In genomic region chr22:29380032-29380781, GRCh38 we compare ENCODE assay signal across 15 cellular contexts. TPM values are rescaled to one million over a fixed set of nuclear protein-coding genes. Genes with fewer than 3 reads are reported as not detected.
DNase-seq lines count a peak whose midpoint lies in the region; ATAC-seq and TF ChIP-seq lines count a peak whose summit lies in the region.
"Had no signal": no experiment of that assay in that cellular context is flagged by ENCODE, and none has a peak within 500 bp of the region (broad histone marks: within the 10 kb centered on the region; RNA-seq: fewer than 3 reads in every experiment).

No MANE protein-coding gene starts in this region.

- no peaks in the 10 kb centered on the region for H3K9me2 ChIP-seq in GM23248 (ENCODE audit: insufficient read depth)

- intact Hi-C loops in mucosa of descending colon (cut with DNase I, micrococcal nuclease) (no loop called here), colonic mucosa (cut with DNase I) (no loop called here)

- no peak overlapping the region for H2AFZ ChIP-seq in GM23248

- no peak overlapping the region for H3K4me3 Mint-ChIP-seq in brain

- H3K9me3 ChIP-seq in GM23248 (ENCODE audit: low read depth) = no peaks in the 10 kb centered on the region
- no peaks in the 10 kb centered on the region for H3K9me3 ChIP-seq in mucosa of descending colon
- no peaks in the 10 kb centered on the region for H3K9me3 ChIP-seq in colonic mucosa
- H3K9me3 ChIP-seq: adrenal gland, stomach had no signal

- ATAC-seq in HG02610 (IDR thresholded peaks at IDR 0.05; ENCODE audit: unreplicated experiment) (no peak), mucosa of descending colon (no peak)
- ATAC-seq: HCT116, Right ventricle myocardium inferior had no signal

- peaks cover 59% of the 10 kb centered on the region for H3K79me2 ChIP-seq in GM23248 (ENCODE audit: insufficient read depth)

- H3K4me1 ChIP-seq in GM23248 (ENCODE audit: insufficient read depth) = no peaks in the 10 kb centered on the region
- H3K4me1 ChIP-seq in mucosa of descending colon (ENCODE audit: low read depth) = peaks cover 28% of the 10 kb centered on the region
- H3K4me1 ChIP-seq in colonic mucosa = peaks cover 20% of the 10 kb centered on the region

- in situ Hi-C loops in GM23248 (cut with MboI) = loop anchor here (25.0 kb wide), 1 partner anchor 707 kb away; the partner anchor contains the start of gene HORMAD2

- H3K4me3 ChIP-seq in AG10803 (ENCODE audit: low read length) (no peak overlapping the region), GM23248 (no peak overlapping the region), mucosa of descending colon (no peak overlapping the region), colonic mucosa (no peak overlapping the region)
- H3K4me3 ChIP-seq: adrenal gland, stomach had no signal

- TF ChIP-seq CTCF in AG10803 (conservative IDR thresholded peaks at IDR 0.05; ENCODE audit: low read length) (no peak), brain (conservative IDR thresholded peaks at IDR 0.05) (no peak), mucosa of descending colon (IDR thresholded peaks at IDR 0.05) (no peak), colonic mucosa (IDR thresholded peaks at IDR 0.05) (no peak)

- H3K27me3 Mint-ChIP-seq in brain = no peaks in the 10 kb centered on the region

- peak; percentile 6 for DNase-seq in AG10803 (ENCODE audit: low read depth)
- DNase-seq in GM23248 = peak; percentile 58
- peak; percentile 50 to 90 for DNase-seq in lung microvascular endothelial cell (ENCODE audit: low read depth in 2 of 2)
- DNase-seq in mucosa of descending colon = no peak
- DNase-seq in colonic mucosa = no peak
- no peak for DNase-seq in OCI-M2 (lab: John Stamatoyannopoulos, UW; ENCODE audit: unreplicated experiment)
- DNase-seq: stimulated activated CD4-positive, alpha-beta T cell treated with anti-CD3 and anti-CD28 coated beads, Interleukin-1b, Interleukin-23, amount 100 ng/mL, for 48 hours; stomach had no signal

- 93% methylated on average over 6 of the region's 6 CpGs for WGBS in GM23248 (ENCODE audit: low coverage in 1 of 2, low lambda C conversion rate in 2 of 2, missing lambda C conversion rate in 2 of 2), 2 experiments

- no peaks in the 10 kb centered on the region for H3F3A ChIP-seq in GM23248 (ENCODE audit: insufficient read depth)

- H3K9me3 Mint-ChIP-seq in brain = no peaks in the 10 kb centered on the region

- no peak overlapping the region for H3K9ac ChIP-seq in GM23248
- H3K9ac ChIP-seq in colonic mucosa (ENCODE audit: low read depth in 2 of 2, low read length in 2 of 2) = no peak overlapping the region

- H3K27me3 ChIP-seq in GM23248 (replicated peaks; ENCODE audit: insufficient read depth) = no peaks in the 10 kb centered on the region
- no peaks in the 10 kb centered on the region for H3K27me3 ChIP-seq in colonic mucosa
- H3K27me3 ChIP-seq: adrenal gland, stomach had no signal

- H3K27ac ChIP-seq in GM23248 (no peak overlapping the region), colonic mucosa (no peak overlapping the region)

- peaks cover 4% of the 10 kb centered on the region for H3K4me1 Mint-ChIP-seq in brain

- H3K27ac Mint-ChIP-seq in brain = peak overlapping the region in 4 of 5 experiments; percentile 2 to 17 (median 7)

- no peak overlapping the region for H3K4me2 ChIP-seq in GM23248 (ENCODE audit: unreplicated experiment)

- no peaks in the 10 kb centered on the region for H3K36me3 ChIP-seq in GM23248 (ENCODE audit: low read depth)
- no peaks in the 10 kb centered on the region for H3K36me3 ChIP-seq in mucosa of descending colon (ENCODE audit: low read depth)
- no peaks in the 10 kb centered on the region for H3K36me3 ChIP-seq in colonic mucosa

- H4K20me1 ChIP-seq in GM23248 (ENCODE audit: insufficient read depth) = no peaks in the 10 kb centered on the region

- peaks cover 27% of the 10 kb centered on the region for H3K36me3 Mint-ChIP-seq in brain

RNA-seq across cellular contexts. Expression of gene AP1B1, which starts 8.2 kb away (rescaled TPM):
- 45.7 and 49.8 TPM in 2 replicates for total RNA-seq in GM23248 (2014; rRNA removed; shearing (Covaris generic))
- polyA plus RNA-seq in GM23248 (2016; fragmentation: Nextera tagmentation; extraction: Ambion mirVana) (41.7 and 43.4 TPM in 2 replicates), brain (ENCODE audit: insufficient read depth, low read depth, low replicate concordance) (92.7 TPM)
- total RNA-seq in lung microvascular endothelial cell (102 and 119 TPM in 2 replicates), mucosa of descending colon (100 to 1,000 TPM in 1 of 3 donors, 10 to 100 TPM in 2; 74.4 to 105 (median 88.8) TPM), colonic mucosa (100 to 1,000 TPM in 1 of 2 donors, 10 to 100 TPM in 1; 90.4 to 120 TPM)

RNA-seq across cellular contexts. Expression of gene RFPL1, which starts 58.2 kb away (rescaled TPM):
- not detected in 2 replicates for total RNA-seq in GM23248 (2014; rRNA removed; shearing (Covaris generic))
- polyA plus RNA-seq in GM23248 (2016; fragmentation: Nextera tagmentation; extraction: Ambion mirVana) (0.13 TPM in 1 of 2 replicates, not detected in the other), brain (ENCODE audit: insufficient read depth, low read depth, low replicate concordance) (not detected)
- total RNA-seq in lung microvascular endothelial cell (not detected in 2 replicates), mucosa of descending colon (not detected), colonic mucosa (not detected)
- total RNA-seq: adrenal gland, epithelial cell of proximal tubule, LHCN-M2, Right ventricle myocardium inferior, stomach had no signal
- polyA plus RNA-seq: adrenal gland, stomach had no signal

Comparison
In these comparisons a context has a peak if more than half of its experiments do, and no peak if none do; other contexts are left out.
1. DNase-seq: peak in AG10803 (single experiment), GM23248 (single experiment) and lung microvascular endothelial cell (2 of 2); none in mucosa of descending colon (0 of 3), colonic mucosa (single experiment) and OCI-M2 (single experiment).